ENCODE assay signal across 26 cellular contexts in genomic region chr16:71945616-71946015, GRCh38. TPM values are rescaled to one million over a fixed set of nuclear protein-coding genes. Genes with fewer than 3 reads are reported as not detected.
"Had no signal": no experiment of that assay in that cellular context is flagged by ENCODE, and none has a peak within 500 bp of the region (broad histone marks: within the 10 kb centered on the region; RNA-seq: fewer than 3 reads in every experiment).

No MANE protein-coding gene starts in this region.

- H3K36me3 ChIP-seq: left ventricle myocardium inferior, ovary, right atrium auricular region, sigmoid colon, spleen, suprapubic skin, thoracic aorta, tibial artery, upper lobe of right lung had no signal

- H3K4me1 Mint-ChIP-seq: immature natural killer cell; stimulated activated effector memory CD8-positive, alpha-beta T cell treated with anti-CD3 and anti-CD28 coated beads, Interleukin-12 subunit alpha, Interleukin-12 subunit beta, amount 100 ng/mL, for 72 hours had no signal

- H3K27ac Mint-ChIP-seq: naive thymus-derived CD4-positive, alpha-beta T cell; progenitor cell of endocrine pancreas; stimulated activated effector memory CD8-positive, alpha-beta T cell treated with anti-CD3 and anti-CD28 coated beads, Interleukin-12 subunit alpha, Interleukin-12 subunit beta, amount 100 ng/mL, for 72 hours; stimulated activated naive CD8-positive, alpha-beta T cell treated with anti-CD3 and anti-CD28 coated beads, Interleukin-15, Interleukin-2, amounts not matched to agents 100 ng/mL and 50 ng/mL, for 24 hours had no signal

- H3K36me3 Mint-ChIP-seq: immature natural killer cell; naive thymus-derived CD4-positive, alpha-beta T cell; natural killer cell treated with Interleukin-12 subunit alpha and Interleukin-12 subunit beta and Interleukin-15 and Interleukin-18, amount 100 ng/mL, for 72 hours; stimulated activated effector memory CD8-positive, alpha-beta T cell treated with anti-CD3 and anti-CD28 coated beads, Interleukin-12 subunit alpha, Interleukin-12 subunit beta, amount 100 ng/mL, for 72 hours had no signal

- ATAC-seq: mucosa of descending colon; naive thymus-derived CD4-positive, alpha-beta T cell; natural killer cell treated with Interleukin-12 subunit alpha and Interleukin-12 subunit beta and Interleukin-15 and Interleukin-18, amount 100 ng/mL, for 72 hours; stimulated activated effector memory CD8-positive, alpha-beta T cell treated with anti-CD3 and anti-CD28 coated beads, Interleukin-12 subunit alpha, Interleukin-12 subunit beta, amount 100 ng/mL, for 72 hours; upper lobe of right lung had no signal

- H3K9me3 ChIP-seq: left ventricle myocardium inferior, mucosa of descending colon, ovary, right atrium auricular region, sigmoid colon, spleen, suprapubic skin, thoracic aorta, tibial artery, upper lobe of right lung had no signal

- H3K9me3 Mint-ChIP-seq: immature natural killer cell; naive thymus-derived CD4-positive, alpha-beta T cell; natural killer cell treated with Interleukin-12 subunit alpha and Interleukin-12 subunit beta and Interleukin-15 and Interleukin-18, amount 100 ng/mL, for 72 hours; stimulated activated effector memory CD8-positive, alpha-beta T cell treated with anti-CD3 and anti-CD28 coated beads, Interleukin-12 subunit alpha, Interleukin-12 subunit beta, amount 100 ng/mL, for 72 hours; stimulated activated naive CD8-positive, alpha-beta T cell treated with anti-CD3 and anti-CD28 coated beads, Interleukin-15, Interleukin-2, amounts not matched to agents 100 ng/mL and 50 ng/mL, for 24 hours had no signal

- H3K27ac ChIP-seq: left ventricle myocardium inferior, ovary, right atrium auricular region, sigmoid colon, spleen, suprapubic skin, thoracic aorta, tibial artery, upper lobe of right lung had no signal

- H3K4me3 Mint-ChIP-seq: immature natural killer cell; naive thymus-derived CD4-positive, alpha-beta T cell; natural killer cell treated with Interleukin-12 subunit alpha and Interleukin-12 subunit beta and Interleukin-15 and Interleukin-18, amount 100 ng/mL, for 72 hours; stimulated activated effector memory CD8-positive, alpha-beta T cell treated with anti-CD3 and anti-CD28 coated beads, Interleukin-12 subunit alpha, Interleukin-12 subunit beta, amount 100 ng/mL, for 72 hours; stimulated activated naive CD8-positive, alpha-beta T cell treated with anti-CD3 and anti-CD28 coated beads, Interleukin-15, Interleukin-2, amounts not matched to agents 100 ng/mL and 50 ng/mL, for 24 hours had no signal

- DNase-seq: hypothalamus; immature natural killer cell; kidney; left ventricle myocardium inferior; midbrain; mucosa of descending colon; naive thymus-derived CD4-positive, alpha-beta T cell; ovary; sigmoid colon; small intestine; spleen; stimulated activated CD4-positive, alpha-beta T cell treated with anti-CD3 and anti-CD28 coated beads, Interleukin-4, amount 100 ng/mL, for 24 hours; stimulated activated naive CD4-positive, alpha-beta T cell; tibial artery; trophoblast cell; upper lobe of right lung had no signal

- H3K4me1 ChIP-seq: right atrium auricular region, sigmoid colon, suprapubic skin, tibial artery, upper lobe of right lung had no signal

- H3K27me3 ChIP-seq: ovary, right atrium auricular region, sigmoid colon, spleen, suprapubic skin, tibial artery, upper lobe of right lung had no signal

- H3K4me3 ChIP-seq: left ventricle myocardium inferior, lung, mucosa of descending colon, ovary, right atrium auricular region, sigmoid colon, spleen, suprapubic skin, thoracic aorta, tibial artery, upper lobe of right lung had no signal

RNA-seq across cellular contexts. Expression of gene PKD1L3, which starts 54.6 kb away (rescaled TPM):
- total RNA-seq: myocyte; natural killer cell treated with Interleukin-12 subunit alpha and Interleukin-12 subunit beta and Interleukin-15 and Interleukin-18, amount 100 ng/mL, for 72 hours; pulmonary artery endothelial cell had no signal
- polyA plus RNA-seq: immature natural killer cell; naive thymus-derived CD4-positive, alpha-beta T cell had no signal
